Comparison of ENCODE assay signal across 8 cellular contexts in the genomic region with DNA sequence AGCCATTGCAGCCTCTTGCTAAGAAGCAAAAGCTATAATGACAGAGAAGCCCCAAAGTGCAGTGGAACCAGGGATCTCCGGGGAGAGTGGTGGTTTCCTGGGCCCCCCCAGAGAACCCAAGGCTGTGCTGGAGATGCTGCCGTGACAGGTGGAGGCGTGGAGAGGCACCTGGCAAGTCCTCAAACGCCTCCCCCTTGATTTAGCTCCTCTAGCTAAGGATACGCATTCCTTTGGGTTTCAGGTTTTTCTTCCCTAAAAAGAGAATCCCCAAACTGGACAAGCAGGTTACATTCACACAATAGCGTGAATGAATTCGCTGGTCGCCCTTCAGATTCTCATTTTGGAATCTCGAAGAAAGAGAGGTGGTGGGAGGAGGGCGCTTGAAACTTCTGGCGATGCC. TPM values are rescaled to one million over a fixed set of nuclear protein-coding genes. Genes with fewer than 3 reads are reported as not detected.
DNase-seq lines count a peak whose midpoint lies in the region; ATAC-seq and TF ChIP-seq lines count a peak whose summit lies in the region.

No MANE protein-coding gene starts in this region.

- DNase-seq in Right ventricle myocardium superior = peak; percentile 34
- no peak for DNase-seq in Right ventricle myocardium inferior (ENCODE audit: missing footprints)
- peak; percentile 53 for DNase-seq in cerebellar cortex (ENCODE audit: low spot score)
- no peak for DNase-seq in mesothelial cell of epicardium (ENCODE audit: low spot score in 2 of 2, unreplicated experiment in 2 of 2)
- no peak for DNase-seq in uterus
- no peak for DNase-seq in DMS 273 (lab: John Stamatoyannopoulos, UW; ENCODE audit: unreplicated experiment)
- no peak for DNase-seq in NCI-H1092 treated with DMSO at 0.1 percent for 48 hours (lab: John Stamatoyannopoulos, UW)
- no peak for DNase-seq in NCI-H128 (lab: John Stamatoyannopoulos, UW; ENCODE audit: unreplicated experiment)

- TF ChIP-seq POLR2A in uterus (IDR thresholded peaks at IDR 0.05) = no peak

- peaks cover 9 to 16% of the 10 kb centered on the region in 2 donors for H3K4me1 ChIP-seq in uterus

- no peaks in the 10 kb centered on the region for H3K27me3 ChIP-seq in uterus

- ATAC-seq in Right ventricle myocardium superior (ENCODE audit: poor library complexity) = no peak
- no peak for ATAC-seq in Right ventricle myocardium inferior

- H3K36me3 ChIP-seq in uterus = no peaks in the 10 kb centered on the region

- no peak for TF ChIP-seq CTCF in mesothelial cell of epicardium (IDR thresholded peaks at IDR 0.05; ENCODE audit: unreplicated experiment)
- no peak for TF ChIP-seq CTCF in uterus (IDR thresholded peaks at IDR 0.05)

- H3K27me3 Mint-ChIP-seq in mesothelial cell of epicardium (ENCODE audit: low read depth) = peaks cover 2% of the 10 kb centered on the region

- H3K4me1 Mint-ChIP-seq in mesothelial cell of epicardium = peaks cover 37% of the 10 kb centered on the region

- intact Hi-C loops in Right ventricle myocardium superior (cut with DNase I) = loop anchor here (5.0 kb wide), 1 partner anchor 125 kb away; no protein-coding TSS in a partner anchor
- intact Hi-C loops in Right ventricle myocardium inferior (cut with DNase I) = loop anchor here (5.0 kb wide), 2 partner anchors 205 to 235 kb away; no protein-coding TSS in a partner anchor
- intact Hi-C loops in uterus (cut with DNase I; ENCODE audit: low total_unique reads) = no loop called here

- H3K4me3 ChIP-seq in uterus = peak overlapping the region; percentile 65 to 82

- H3K27ac ChIP-seq in uterus = peak overlapping the region; percentile 90 to 94

- H3K9me3 ChIP-seq in uterus = no peaks in the 10 kb centered on the region

- H3K4me3 Mint-ChIP-seq in mesothelial cell of epicardium = peak overlapping the region; percentile 83

- peak overlapping the region; percentile 99 for H3K27ac Mint-ChIP-seq in mesothelial cell of epicardium

- no peaks in the 10 kb centered on the region for H3K9me3 Mint-ChIP-seq in mesothelial cell of epicardium

- H3K36me3 Mint-ChIP-seq in mesothelial cell of epicardium = no peaks in the 10 kb centered on the region

RNA-seq across cellular contexts. Expression of gene ATP1A1, which starts 0.9 kb away (rescaled TPM):
- total RNA-seq in Right ventricle myocardium superior = 255 TPM
- 298 TPM for total RNA-seq in Right ventricle myocardium inferior
- 215 to 221 TPM (median 219 TPM) in 3 replicates for total RNA-seq in mesothelial cell of epicardium
- 100 to 1,000 TPM; 135 to 202 (median 149) TPM for total RNA-seq in uterus

Comparison
In these comparisons a context has a peak if more than half of its experiments do, and no peak if none do; other contexts are left out.
1. DNase-seq: peak in Right ventricle myocardium superior (single experiment) and cerebellar cortex (single experiment); none in Right ventricle myocardium inferior (single experiment), mesothelial cell of epicardium (0 of 2), uterus (0 of 2), DMS 273 (single experiment), NCI-H1092 treated with DMSO at 0.1 percent for 48 hours (single experiment) and NCI-H128 (single experiment).